In genomic region chr22:20869234-20869633, GRCh38 we compare ENCODE assay signal across 12 cellular contexts. TPM values are rescaled to one million over a fixed set of nuclear protein-coding genes. Genes with fewer than 3 reads are reported as not detected.
DNase-seq lines count a peak whose midpoint lies in the region; ATAC-seq and TF ChIP-seq lines count a peak whose summit lies in the region.
"Had no signal": no experiment of that assay in that cellular context is flagged by ENCODE, and none has a peak within 500 bp of the region (broad histone marks: within the 10 kb centered on the region; RNA-seq: fewer than 3 reads in every experiment).

No MANE protein-coding gene starts in this region.

- no peak overlapping the region for H3K4me3 Mint-ChIP-seq in natural killer cell
- no peak overlapping the region for H3K4me3 Mint-ChIP-seq in natural killer cell treated with Interleukin-12 subunit alpha and Interleukin-12 subunit beta and Interleukin-15 and Interleukin-18, amount 100 ng/mL, for 72 hours
- no peak overlapping the region for H3K4me3 Mint-ChIP-seq in glutamatergic neuron (ENCODE audit: unreplicated experiment)
- no peak overlapping the region for H3K4me3 Mint-ChIP-seq in stimulated activated effector memory CD8-positive, alpha-beta T cell treated with anti-CD3 and anti-CD28 coated beads, Interleukin-12 subunit alpha, Interleukin-12 subunit beta, amount 100 ng/mL, for 72 hours
- H3K4me3 Mint-ChIP-seq in T-helper 17 cell, result no peak overlapping the region
- H3K4me3 Mint-ChIP-seq: CD4-positive, alpha-beta memory T cell; GM23338 had no signal

- ATAC-seq in natural killer cell (no peak), T-helper 17 cell (no peak)
- ATAC-seq in natural killer cell treated with Interleukin-12 subunit alpha and Interleukin-12 subunit beta and Interleukin-15 and Interleukin-18, amount 100 ng/mL, for 72 hours, result no peak
- ATAC-seq in stimulated activated effector memory CD8-positive, alpha-beta T cell treated with anti-CD3 and anti-CD28 coated beads, Interleukin-12 subunit alpha, Interleukin-12 subunit beta, amount 100 ng/mL, for 72 hours, result no peak
- ATAC-seq: GM23338 had no signal

- TF ChIP-seq CTCF in natural killer cell (IDR thresholded peaks at IDR 0.05) (no peak), glutamatergic neuron (IDR thresholded peaks at IDR 0.05; ENCODE audit: partially characterized antibody, unreplicated experiment) (no peak)

- H3K36me3 Mint-ChIP-seq in natural killer cell (no peaks in the 10 kb centered on the region), glutamatergic neuron (ENCODE audit: unreplicated experiment) (no peaks in the 10 kb centered on the region), T-helper 17 cell (ENCODE audit: low read depth) (no peaks in the 10 kb centered on the region)
- no peaks in the 10 kb centered on the region for H3K36me3 Mint-ChIP-seq in natural killer cell treated with Interleukin-12 subunit alpha and Interleukin-12 subunit beta and Interleukin-15 and Interleukin-18, amount 100 ng/mL, for 72 hours
- peaks cover 60% of the 10 kb centered on the region for H3K36me3 Mint-ChIP-seq in stimulated activated effector memory CD8-positive, alpha-beta T cell treated with anti-CD3 and anti-CD28 coated beads, Interleukin-12 subunit alpha, Interleukin-12 subunit beta, amount 100 ng/mL, for 72 hours

- H3K9me3 Mint-ChIP-seq in natural killer cell (no peaks in the 10 kb centered on the region), glutamatergic neuron (ENCODE audit: unreplicated experiment) (peaks cover 3% of the 10 kb centered on the region)
- no peaks in the 10 kb centered on the region for H3K9me3 Mint-ChIP-seq in natural killer cell treated with Interleukin-12 subunit alpha and Interleukin-12 subunit beta and Interleukin-15 and Interleukin-18, amount 100 ng/mL, for 72 hours
- H3K9me3 Mint-ChIP-seq in stimulated activated effector memory CD8-positive, alpha-beta T cell treated with anti-CD3 and anti-CD28 coated beads, Interleukin-12 subunit alpha, Interleukin-12 subunit beta, amount 100 ng/mL, for 72 hours, result no peaks in the 10 kb centered on the region
- H3K9me3 Mint-ChIP-seq: CD4-positive, alpha-beta memory T cell; GM23338 had no signal

- DNase-seq in natural killer cell (no peak), glutamatergic neuron (no peak), GM03348 (ENCODE audit: low spot score) (no peak), HuH-7.5 (ENCODE audit: low spot score) (no peak), T-helper 17 cell (no peak)
- no peak for DNase-seq in natural killer cell treated with Interleukin-12 subunit alpha and Interleukin-12 subunit beta and Interleukin-15 and Interleukin-18, amount 100 ng/mL, for 72 hours (ENCODE audit: low spot score)
- no peak for DNase-seq in stimulated activated effector memory CD8-positive, alpha-beta T cell treated with anti-CD3 and anti-CD28 coated beads, Interleukin-12 subunit alpha, Interleukin-12 subunit beta, amount 100 ng/mL, for 72 hours (ENCODE audit: low spot score in 2 of 2)
- DNase-seq: BE2C; CD4-positive, alpha-beta memory T cell; DMS79; H7 had no signal

- H3K4me1 Mint-ChIP-seq in natural killer cell (peaks cover 39% of the 10 kb centered on the region in 2 donors), glutamatergic neuron (ENCODE audit: low read depth, unreplicated experiment) (peaks cover 22% of the 10 kb centered on the region), T-helper 17 cell (peaks cover 28% of the 10 kb centered on the region)
- peaks cover 26 to 32% of the 10 kb centered on the region in 2 donors for H3K4me1 Mint-ChIP-seq in natural killer cell treated with Interleukin-12 subunit alpha and Interleukin-12 subunit beta and Interleukin-15 and Interleukin-18, amount 100 ng/mL, for 72 hours (ENCODE audit: low read depth in 2 of 2)
- peaks cover 36% of the 10 kb centered on the region for H3K4me1 Mint-ChIP-seq in stimulated activated effector memory CD8-positive, alpha-beta T cell treated with anti-CD3 and anti-CD28 coated beads, Interleukin-12 subunit alpha, Interleukin-12 subunit beta, amount 100 ng/mL, for 72 hours

- no peaks in the 10 kb centered on the region for H3K9me3 ChIP-seq in T-helper 17 cell (ENCODE audit: control insufficient read depth, low read length, poor library complexity, severe bottlenecking)
- H3K9me3 ChIP-seq: BE2C had no signal

- H3K27me3 Mint-ChIP-seq in natural killer cell (ENCODE audit: low read depth in 2 of 2), result no peaks in the 10 kb centered on the region
- no peaks in the 10 kb centered on the region for H3K27me3 Mint-ChIP-seq in natural killer cell treated with Interleukin-12 subunit alpha and Interleukin-12 subunit beta and Interleukin-15 and Interleukin-18, amount 100 ng/mL, for 72 hours
- peaks cover 3% of the 10 kb centered on the region for H3K27me3 Mint-ChIP-seq in glutamatergic neuron (ENCODE audit: unreplicated experiment)
- no peaks in the 10 kb centered on the region for H3K27me3 Mint-ChIP-seq in T-helper 17 cell
- H3K27me3 Mint-ChIP-seq: CD4-positive, alpha-beta memory T cell had no signal

- intact Hi-C loops in natural killer cell (cut with micrococcal nuclease), result no loop called here

- peak overlapping the region; percentile 92 to 96 for H3K27ac Mint-ChIP-seq in natural killer cell
- peak overlapping the region in 1 of 2 donors; percentile 97 for H3K27ac Mint-ChIP-seq in natural killer cell treated with Interleukin-12 subunit alpha and Interleukin-12 subunit beta and Interleukin-15 and Interleukin-18, amount 100 ng/mL, for 72 hours
- H3K27ac Mint-ChIP-seq in glutamatergic neuron (ENCODE audit: unreplicated experiment), result peak overlapping the region; percentile 95
- peak overlapping the region; percentile 81 for H3K27ac Mint-ChIP-seq in stimulated activated effector memory CD8-positive, alpha-beta T cell treated with anti-CD3 and anti-CD28 coated beads, Interleukin-12 subunit alpha, Interleukin-12 subunit beta, amount 100 ng/mL, for 72 hours
- no peak overlapping the region for H3K27ac Mint-ChIP-seq in T-helper 17 cell
- H3K27ac Mint-ChIP-seq: GM23338 had no signal

RNA-seq across cellular contexts. Expression of gene SNAP29, which starts 10.4 kb away (rescaled TPM):
- total RNA-seq in natural killer cell, result 10 to 100 TPM; 35.1 to 40.3 (median 36.8) TPM
- 10 to 100 TPM; 23.2 to 29.2 TPM for total RNA-seq in natural killer cell treated with Interleukin-12 subunit alpha and Interleukin-12 subunit beta and Interleukin-15 and Interleukin-18, amount 100 ng/mL, for 72 hours
- 22.9 TPM for total RNA-seq in glutamatergic neuron (ENCODE audit: unreplicated experiment)
- total RNA-seq in T-helper 17 cell, result 10 to 100 TPM; 18.9 to 25.4 TPM

RNA-seq across cellular contexts. Expression of gene PI4KA, which starts 10.6 kb away (rescaled TPM):
- total RNA-seq in natural killer cell (100 to 1,000 TPM; 208 to 233 (median 215) TPM), glutamatergic neuron (ENCODE audit: unreplicated experiment) (165 TPM), T-helper 17 cell (100 to 1,000 TPM; 159 to 160 TPM)
- 100 to 1,000 TPM in 1 of 2 donors, 10 to 100 TPM in 1; 88.5 to 146 TPM for total RNA-seq in natural killer cell treated with Interleukin-12 subunit alpha and Interleukin-12 subunit beta and Interleukin-15 and Interleukin-18, amount 100 ng/mL, for 72 hours

RNA-seq across cellular contexts. Expression of gene CRKL, which starts 48.0 kb away (rescaled TPM):
- total RNA-seq in natural killer cell, result 10 to 100 TPM; 50.7 to 71.2 (median 67.4) TPM
- 100 to 1,000 TPM in 1 of 2 donors, 10 to 100 TPM in 1; 78.4 to 105 TPM for total RNA-seq in natural killer cell treated with Interleukin-12 subunit alpha and Interleukin-12 subunit beta and Interleukin-15 and Interleukin-18, amount 100 ng/mL, for 72 hours
- total RNA-seq in glutamatergic neuron (ENCODE audit: unreplicated experiment), result 59.6 TPM
- 10 to 100 TPM; 40.0 to 57.0 TPM for total RNA-seq in T-helper 17 cell
